28 cellular contexts compared by ENCODE assay signal in genomic region chr17:64772845-64773299, GRCh38.
DNase-seq lines count a peak whose midpoint lies in the region; ATAC-seq and TF ChIP-seq lines count a peak whose summit lies in the region.
"Had no signal": no experiment of that assay in that cellular context is flagged by ENCODE, and none has a peak within 500 bp of the region (broad histone marks: within the 10 kb centered on the region; RNA-seq: fewer than 3 reads in every experiment).

No MANE protein-coding gene starts in this region.

- WGBS in mammary epithelial cell (ENCODE audit: low coverage, missing lambda C conversion rate): 75% methylated on average over 3 of the region's 6 CpGs
- WGBS in endodermal cell (ENCODE audit: insufficient coverage in 1 of 2, insufficient read length in 1 of 2), 2 experiments: 95 to 96% methylated on average over 6 of the region's 6 CpGs

- dilution Hi-C loops in mammary epithelial cell (cut with HindIII; ENCODE audit: low sequenced_read_pairs): no loop called here

- H3K36me3 ChIP-seq in mammary epithelial cell (ENCODE audit: insufficient read depth, low read length) (no peaks in the 10 kb centered on the region), breast epithelium (no peaks in the 10 kb centered on the region), PC-3 (ENCODE audit: low read depth, low read length) (no peaks in the 10 kb centered on the region), endodermal cell (ENCODE audit: control insufficient read depth, insufficient read depth, low read length) (no peaks in the 10 kb centered on the region)
- H3K36me3 ChIP-seq: tibial nerve had no signal

- H4K20me1 ChIP-seq in mammary epithelial cell (ENCODE audit: insufficient read depth, low read length): no peaks in the 10 kb centered on the region
- no peaks in the 10 kb centered on the region for H4K20me1 ChIP-seq in PC-3 (ENCODE audit: low read length)

- CTCF ChIA-PET in mammary epithelial cell (lab: Charles Lee; ENCODE audit: low non-redundant PET): no interaction called here
- CTCF ChIA-PET in PC-3 (lab: Charles Lee): interaction anchor here (0.6 kb wide), 1 partner anchor 322 kb away, joined by 8 read pairs; no protein-coding TSS in a partner anchor
- CTCF ChIA-PET in T-cell (lab: Charles Lee): no interaction called here

- H3K9me2 ChIP-seq in PC-3 (replicated peaks; ENCODE audit: low read length): no peaks in the 10 kb centered on the region

- POLR2A ChIA-PET in PC-3 (lab: Charles Lee; ENCODE audit: unreplicated experiment): no interaction called here
- POLR2A ChIA-PET in T-cell (lab: Charles Lee): no interaction called here

- H3K4me1 ChIP-seq in mammary epithelial cell (ENCODE audit: insufficient read depth, low read length): peaks cover 17% of the 10 kb centered on the region
- H3K4me1 ChIP-seq in breast epithelium: no peaks in the 10 kb centered on the region
- peaks cover 24% of the 10 kb centered on the region for H3K4me1 ChIP-seq in PC-3 (ENCODE audit: insufficient read depth, low read length)
- peaks cover 4% of the 10 kb centered on the region for H3K4me1 ChIP-seq in endodermal cell (ENCODE audit: control insufficient read depth, insufficient read depth, low read length)
- H3K4me1 ChIP-seq: foreskin keratinocyte had no signal

- H3K27ac Mint-ChIP-seq in endodermal cell (no peak overlapping the region), osteocyte (ENCODE audit: unreplicated experiment) (no peak overlapping the region), T-cell (no peak overlapping the region)
- H3K27ac Mint-ChIP-seq: CD8-positive, alpha-beta T cell; IgD-negative memory B cell had no signal

- no peak for TF ChIP-seq POLR2A in breast epithelium (IDR thresholded peaks at IDR 0.05)

- H3K27me3 ChIP-seq in mammary epithelial cell (ENCODE audit: insufficient read depth, low read length): no peaks in the 10 kb centered on the region
- H3K27me3 ChIP-seq in breast epithelium: no peaks in the 10 kb centered on the region
- H3K27me3 ChIP-seq in PC-3 (ENCODE audit: low read length): no peaks in the 10 kb centered on the region
- peaks cover 28% of the 10 kb centered on the region for H3K27me3 ChIP-seq in endodermal cell (ENCODE audit: control insufficient read depth, insufficient read depth, low read length, poor library complexity, severe bottlenecking)
- H3K27me3 ChIP-seq: body of pancreas, MG63 had no signal

- no peak overlapping the region for H3K9ac ChIP-seq in mammary epithelial cell (ENCODE audit: insufficient read depth, low read length)
- peak overlapping the region; percentile 71 for H3K9ac ChIP-seq in PC-3 (ENCODE audit: low read length)
- H3K9ac ChIP-seq in endodermal cell (ENCODE audit: extremely low read depth, low read length, poor library complexity, severe bottlenecking): no peak overlapping the region

- peak overlapping the region; percentile 73 for H3K4me2 ChIP-seq in mammary epithelial cell (ENCODE audit: insufficient read depth, low read depth, low read length)
- H3K4me2 ChIP-seq in PC-3 (ENCODE audit: low read length): peak overlapping the region; percentile 90

- no peaks in the 10 kb centered on the region for H3F3A ChIP-seq in PC-3 (ENCODE audit: low read length, unreplicated experiment)

- H3K27me3 Mint-ChIP-seq in endodermal cell (ENCODE audit: insufficient read depth): peaks cover 34% of the 10 kb centered on the region
- H3K27me3 Mint-ChIP-seq in osteocyte (ENCODE audit: unreplicated experiment): no peaks in the 10 kb centered on the region
- no peaks in the 10 kb centered on the region for H3K27me3 Mint-ChIP-seq in T-cell
- H3K27me3 Mint-ChIP-seq: T-helper 17 cell had no signal

- H3K4me3 ChIP-seq in mammary epithelial cell (replicated peaks in 1 of 3; ENCODE audit: insufficient read depth in 1 of 3, low read depth in 2 of 3, low read length in 3 of 3) (no peak overlapping the region), breast epithelium (no peak overlapping the region), PC-3 (ENCODE audit: low read length) (peak overlapping the region; percentile 74), endodermal cell (ENCODE audit: low read length) (no peak overlapping the region)
- H3K4me3 ChIP-seq: body of pancreas, MG63, tibial nerve had no signal

- H3K9me3 ChIP-seq in mammary epithelial cell (replicated peaks; ENCODE audit: insufficient read depth, low read length) (no peaks in the 10 kb centered on the region), breast epithelium (no peaks in the 10 kb centered on the region), PC-3 (ENCODE audit: low read length) (no peaks in the 10 kb centered on the region), endodermal cell (ENCODE audit: control insufficient read depth, low read length) (no peaks in the 10 kb centered on the region)
- H3K9me3 ChIP-seq: body of pancreas, MG63, tibial nerve had no signal

- H2AFZ ChIP-seq in mammary epithelial cell (ENCODE audit: low read depth, low read length) (no peak overlapping the region), PC-3 (ENCODE audit: low read length) (no peak overlapping the region)

- H3K4me3 Mint-ChIP-seq in endodermal cell: peak overlapping the region; percentile 70
- H3K4me3 Mint-ChIP-seq in osteocyte (ENCODE audit: unreplicated experiment): no peak overlapping the region
- H3K4me3 Mint-ChIP-seq in T-cell: no peak overlapping the region
- H3K4me3 Mint-ChIP-seq: CD8-positive, alpha-beta T cell; IgD-negative memory B cell; naive thymus-derived CD4-positive, alpha-beta T cell; T-helper 17 cell had no signal

- intact Hi-C loops in mammary epithelial cell (cut with micrococcal nuclease) (loop anchor here (10.0 kb wide), 1 partner anchor 162 kb away; no protein-coding TSS in a partner anchor), breast epithelium (cut with DNase I; ENCODE audit: low total_unique reads) (no loop called here), PC-3 (cut with micrococcal nuclease) (no loop called here)

- no peak for ATAC-seq in PC-3
- no peak for ATAC-seq in T-cell (replicated peaks in 1 of 4)
- ATAC-seq: body of pancreas; CD8-positive, alpha-beta T cell; esophagus mucosa; foreskin keratinocyte; naive thymus-derived CD4-positive, alpha-beta T cell; T-helper 17 cell had no signal

- in situ Hi-C loops in mammary epithelial cell (cut with MboI; ENCODE audit: low sequenced_read_pairs in 2 of 2): no loop called here

- no peak for DNase-seq in mammary epithelial cell
- DNase-seq in breast epithelium (ENCODE audit: low spot score in 2 of 2): no peak
- no peak for DNase-seq in PC-3
- no peak for DNase-seq in endodermal cell
- peak; percentile 63 for DNase-seq in osteocyte (ENCODE audit: extremely low spot score, unreplicated experiment)
- DNase-seq in dermis blood vessel endothelial cell: no peak
- no peak for DNase-seq in T-helper 2 cell
- DNase-seq in T-cell: no peak
- DNase-seq: activated naive CD4-positive, alpha-beta T cell; activated T-cell treated with anti-CD3 and anti-CD28 coated beads, Interleukin-2, amount 50 U/mL, for 1 hour; body of pancreas; CD8-positive, alpha-beta T cell; effector memory CD4-positive, alpha-beta T cell; foreskin keratinocyte; MG63; midbrain; naive thymus-derived CD4-positive, alpha-beta T cell; NCI-H1105 treated with DMSO at 0.1 percent for 48 hours; NCI-H1930; NCI-H2227 treated with DMSO at 0.1 percent for 48 hours; NCI-H69; nucleus accumbens; small intestine; stimulated activated CD4-positive, alpha-beta T cell treated with anti-CD3 and anti-CD28 coated beads, Interleukin-1b, Interleukin-23, amount 100 ng/mL, for 48 hours; T-helper 17 cell had no signal

- H3K79me2 ChIP-seq in mammary epithelial cell (ENCODE audit: insufficient read depth, low read length): peaks cover 24% of the 10 kb centered on the region
- H3K79me2 ChIP-seq in PC-3 (ENCODE audit: low read length): peaks cover 56% of the 10 kb centered on the region

- BruUV-seq in mammary epithelial cell (replicated peaks; lab: Mats Ljungman, UMichigan) (no TSS peak), PC-3 (replicated peaks; lab: Mats Ljungman, UMichigan) (TSS peak; percentile 39)

- TF ChIP-seq CTCF in mammary epithelial cell (conservative IDR thresholded peaks at IDR 0.05 in 1 of 2, IDR thresholded peaks at IDR 0.05 in 1 of 2; ENCODE audit: extremely low read depth in 1 of 2, insufficient read depth in 1 of 2, low read depth in 1 of 2, low read length in 2 of 2) (no peak), breast epithelium (IDR thresholded peaks at IDR 0.05) (no peak), PC-3 (conservative IDR thresholded peaks at IDR 0.05; ENCODE audit: low read depth, low read length) (no peak), endodermal cell (conservative IDR thresholded peaks at IDR 0.05) (no peak), osteocyte (IDR thresholded peaks at IDR 0.05) (no peak)

- H3K27ac ChIP-seq in mammary epithelial cell (ENCODE audit: insufficient read depth, low read depth, low read length) (no peak overlapping the region), breast epithelium (no peak overlapping the region), PC-3 (ENCODE audit: low read length) (no peak overlapping the region), endodermal cell (ENCODE audit: low read depth, low read length) (no peak overlapping the region)
- H3K27ac ChIP-seq: body of pancreas, foreskin keratinocyte, tibial nerve had no signal

- peaks cover 6% of the 10 kb centered on the region for H3K36me3 Mint-ChIP-seq in endodermal cell (ENCODE audit: low read depth)
- peaks cover 5% of the 10 kb centered on the region for H3K36me3 Mint-ChIP-seq in osteocyte (ENCODE audit: unreplicated experiment)
- peaks cover 6% of the 10 kb centered on the region for H3K36me3 Mint-ChIP-seq in T-cell

- H3K9me3 Mint-ChIP-seq in endodermal cell (no peaks in the 10 kb centered on the region), osteocyte (ENCODE audit: unreplicated experiment) (no peaks in the 10 kb centered on the region), T-cell (no peaks in the 10 kb centered on the region)
- H3K9me3 Mint-ChIP-seq: CD8-positive, alpha-beta T cell; IgD-negative memory B cell had no signal

- peaks cover 14% of the 10 kb centered on the region for H3K4me1 Mint-ChIP-seq in endodermal cell
- H3K4me1 Mint-ChIP-seq in osteocyte (ENCODE audit: unreplicated experiment): peaks cover 15% of the 10 kb centered on the region
- H3K4me1 Mint-ChIP-seq in T-cell: peaks cover 0 to 18% (median 12%) of the 10 kb centered on the region in 3 donors
